ENCODE assay signal across 29 cellular contexts in the genomic region with DNA sequence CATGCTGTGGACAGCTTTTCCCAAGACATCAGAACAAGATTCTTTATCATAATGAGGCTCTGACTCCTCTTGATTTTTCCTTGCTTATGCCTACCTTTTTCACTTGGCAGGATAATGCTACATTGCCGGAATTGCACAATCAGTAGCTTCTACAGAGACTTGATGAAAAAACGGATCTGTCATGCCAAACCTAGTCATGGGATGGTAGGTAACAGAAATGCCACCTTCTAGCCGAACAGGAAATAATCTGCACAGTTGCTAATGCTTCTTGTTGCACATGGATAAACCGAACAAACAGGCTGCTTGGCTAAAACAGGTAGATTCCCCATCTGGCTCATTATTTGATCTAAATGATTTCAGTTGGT. TPM values are rescaled to one million over a fixed set of nuclear protein-coding genes. Genes with fewer than 3 reads are reported as not detected.
A peak's percentile ranks its signal among the peaks of the same experiment; 100 is the strongest.
DNase-seq lines count a peak whose midpoint lies in the region; ATAC-seq and TF ChIP-seq lines count a peak whose summit lies in the region.
"Had no signal": no experiment of that assay in that cellular context is flagged by ENCODE, and none has a peak within 500 bp of the region (broad histone marks: within the 10 kb centered on the region; RNA-seq: fewer than 3 reads in every experiment).

No MANE protein-coding gene starts in this region.

- H3K4me1 Mint-ChIP-seq in CD4-positive, alpha-beta T cell (ENCODE audit: low read depth) = peaks cover 93% of the 10 kb centered on the region
- H3K4me1 Mint-ChIP-seq in natural killer cell treated with Interleukin-12 subunit alpha and Interleukin-12 subunit beta and Interleukin-15 and Interleukin-18, amount 100 ng/mL, for 72 hours (ENCODE audit: low read depth in 2 of 2) = peaks cover 66 to 87% of the 10 kb centered on the region in 2 donors
- peaks cover 44 to 92% (median 84%) of the 10 kb centered on the region in 4 donors for H3K4me1 Mint-ChIP-seq in naive thymus-derived CD8-positive, alpha-beta T cell

- CTCF ChIA-PET in CD4-positive, alpha-beta T cell (lab: Charles Lee) = interaction anchor here (1.2 to 1.9 kb wide), 4 partner anchors 11 to 101 kb away, joined by 3 to 8 read pairs (median 4); no protein-coding TSS in a partner anchor
- CTCF ChIA-PET in OCI-LY7 (lab: Charles Lee; ENCODE audit: unreplicated experiment) = interaction anchor here (0.5 kb wide), 1 partner anchor 23 kb away, joined by 3 read pairs; no protein-coding TSS in a partner anchor

- no peak overlapping the region for H2AFZ ChIP-seq in OCI-LY7 (ENCODE audit: low read length)

- H3K4me3 Mint-ChIP-seq in CD4-positive, alpha-beta T cell = no peak overlapping the region
- H3K4me3 Mint-ChIP-seq in natural killer cell treated with Interleukin-12 subunit alpha and Interleukin-12 subunit beta and Interleukin-15 and Interleukin-18, amount 100 ng/mL, for 72 hours = peak overlapping the region; percentile 38
- peak overlapping the region in 1 of 10 donors; percentile 56 for H3K4me3 Mint-ChIP-seq in naive thymus-derived CD8-positive, alpha-beta T cell
- H3K4me3 Mint-ChIP-seq: activated naive CD4-positive, alpha-beta T cell treated with anti-CD3 and anti-CD28 coated beads, Interleukin-2, amount 10 ng/mL, durations not matched to agents 7 days and 5 days had no signal

- no peak for ATAC-seq in CD4-positive, alpha-beta T cell (ENCODE audit: poor library complexity)
- no peak for ATAC-seq in natural killer cell treated with Interleukin-12 subunit alpha and Interleukin-12 subunit beta and Interleukin-15 and Interleukin-18, amount 100 ng/mL, for 72 hours
- ATAC-seq in HG02623 (IDR thresholded peaks at IDR 0.05; ENCODE audit: unreplicated experiment) = no peak
- no peak for ATAC-seq in HG02610 (IDR thresholded peaks at IDR 0.05; ENCODE audit: unreplicated experiment)
- ATAC-seq in naive thymus-derived CD8-positive, alpha-beta T cell = no peak
- ATAC-seq: A549; activated T-cell treated with anti-CD3 and anti-CD28 coated beads, Interleukin-2, amount 50 U/mL, for 4 hours; foreskin keratinocyte; stimulated activated naive CD8-positive, alpha-beta T cell treated with anti-CD3 and anti-CD28 coated beads, Interleukin-15, Interleukin-2, amounts not matched to agents 100 U/mL and 50 U/mL, for 24 hours had no signal

- peaks cover 17% of the 10 kb centered on the region for H3K36me3 ChIP-seq in OCI-LY7 (ENCODE audit: insufficient read depth, low read length)
- H3K36me3 ChIP-seq: BE2C, MG63, spleen, tibial artery had no signal

- peak overlapping the region; percentile 63; the same call in 1 of the 2 replicates for H3K4me2 ChIP-seq in OCI-LY7 (ENCODE audit: low read length)
- H3K4me2 ChIP-seq: A549 had no signal

- H3K79me2 ChIP-seq in OCI-LY7 (ENCODE audit: insufficient read depth, low read depth, low read length) = peaks cover 99% of the 10 kb centered on the region

- H3K4me1 ChIP-seq in OCI-LY7 (ENCODE audit: insufficient read depth, low read length, poor library complexity, severe bottlenecking) = peaks cover 81% of the 10 kb centered on the region
- H3K4me1 ChIP-seq: BE2C, foreskin keratinocyte had no signal

- H3K36me3 Mint-ChIP-seq in CD4-positive, alpha-beta T cell (ENCODE audit: low read depth) = no peaks in the 10 kb centered on the region
- H3K36me3 Mint-ChIP-seq in natural killer cell treated with Interleukin-12 subunit alpha and Interleukin-12 subunit beta and Interleukin-15 and Interleukin-18, amount 100 ng/mL, for 72 hours = no peaks in the 10 kb centered on the region
- peaks cover 0 to 5% (median 0%) of the 10 kb centered on the region in 3 donors for H3K36me3 Mint-ChIP-seq in naive thymus-derived CD8-positive, alpha-beta T cell

- H3K27me3 Mint-ChIP-seq in CD4-positive, alpha-beta T cell = no peaks in the 10 kb centered on the region
- H3K27me3 Mint-ChIP-seq in natural killer cell treated with Interleukin-12 subunit alpha and Interleukin-12 subunit beta and Interleukin-15 and Interleukin-18, amount 100 ng/mL, for 72 hours = no peaks in the 10 kb centered on the region
- no peaks in the 10 kb centered on the region for H3K27me3 Mint-ChIP-seq in naive thymus-derived CD8-positive, alpha-beta T cell
- H3K27me3 Mint-ChIP-seq: activated naive CD4-positive, alpha-beta T cell treated with anti-CD3 and anti-CD28 coated beads, Interleukin-2, amount 10 ng/mL, durations not matched to agents 7 days and 5 days had no signal

- peak overlapping the region; percentile 61 for H3K27ac Mint-ChIP-seq in CD4-positive, alpha-beta T cell
- H3K27ac Mint-ChIP-seq in natural killer cell treated with Interleukin-12 subunit alpha and Interleukin-12 subunit beta and Interleukin-15 and Interleukin-18, amount 100 ng/mL, for 72 hours = peak overlapping the region; percentile 76
- peak overlapping the region in 1 of 10 donors; percentile 45 for H3K27ac Mint-ChIP-seq in naive thymus-derived CD8-positive, alpha-beta T cell
- H3K27ac Mint-ChIP-seq: activated naive CD4-positive, alpha-beta T cell treated with anti-CD3 and anti-CD28 coated beads, Interleukin-2, amount 10 ng/mL, durations not matched to agents 7 days and 5 days had no signal

- no peak overlapping the region for H3K27ac ChIP-seq in CD4-positive, alpha-beta T cell (ENCODE audit: low read depth, low read length)
- H3K27ac ChIP-seq in OCI-LY7 (ENCODE audit: low read depth, low read length, poor library complexity, severe bottlenecking) = no peak overlapping the region
- H3K27ac ChIP-seq: A549, foreskin keratinocyte, HL-60, SK-N-MC, spleen, tibial artery had no signal

- no peak for TF ChIP-seq CTCF in CD4-positive, alpha-beta T cell (IDR thresholded peaks at IDR 0.05)
- TF ChIP-seq CTCF in OCI-LY7 (conservative IDR thresholded peaks at IDR 0.05; ENCODE audit: low read length) (no peak), epithelial cell of esophagus (IDR thresholded peaks at IDR 0.05; ENCODE audit: insufficient read depth, low read depth, low read length, missing control alignments) (no peak)

- no peaks in the 10 kb centered on the region for H3K27me3 ChIP-seq in CD4-positive, alpha-beta T cell (ENCODE audit: control insufficient read depth, insufficient read depth, low read length)
- H3K27me3 ChIP-seq: BE2C, dorsolateral prefrontal cortex, foreskin keratinocyte, MG63, spleen, tibial artery had no signal

- H3K9me3 Mint-ChIP-seq in CD4-positive, alpha-beta T cell = no peaks in the 10 kb centered on the region
- no peaks in the 10 kb centered on the region for H3K9me3 Mint-ChIP-seq in natural killer cell treated with Interleukin-12 subunit alpha and Interleukin-12 subunit beta and Interleukin-15 and Interleukin-18, amount 100 ng/mL, for 72 hours
- H3K9me3 Mint-ChIP-seq in naive thymus-derived CD8-positive, alpha-beta T cell = no peaks in the 10 kb centered on the region
- H3K9me3 Mint-ChIP-seq: activated naive CD4-positive, alpha-beta T cell treated with anti-CD3 and anti-CD28 coated beads, Interleukin-2, amount 10 ng/mL, durations not matched to agents 7 days and 5 days; activated T-cell treated with anti-CD3 and anti-CD28 coated beads, Interleukin-2, amount 50 U/mL, for 4 hours had no signal

- H4K20me1 ChIP-seq in OCI-LY7 (ENCODE audit: insufficient read depth, low read length) = peaks cover 35% of the 10 kb centered on the region

- BruUV-seq in OCI-LY7 (replicated peaks; lab: Mats Ljungman, UMichigan) = no TSS peak

- H3K4me3 ChIP-seq in OCI-LY7 (ENCODE audit: low read depth, low read length, poor library complexity, severe bottlenecking) = no peak overlapping the region
- no peak overlapping the region for H3K4me3 ChIP-seq in epithelial cell of esophagus (ENCODE audit: low read length)
- H3K4me3 ChIP-seq: A549, dorsolateral prefrontal cortex, lung, MG63, SK-N-MC, spleen, tibial artery had no signal

- POLR2A ChIA-PET in CD4-positive, alpha-beta T cell (lab: Charles Lee) = interaction anchor here (2.8 kb wide), 1 partner anchor 14 kb away, joined by 19 read pairs; no protein-coding TSS in a partner anchor
- POLR2A ChIA-PET in OCI-LY7 (lab: Charles Lee) = interaction anchor here (1.0 to 4.1 kb wide), 3 partner anchors 14 to 35 kb away, joined by 3 to 33 read pairs (median 3); no protein-coding TSS in a partner anchor
- POLR2A ChIA-PET in naive thymus-derived CD8-positive, alpha-beta T cell (lab: Charles Lee) = interaction anchor here (1.4 kb wide), 1 partner anchor 17 kb away, joined by 3 read pairs; no protein-coding TSS in a partner anchor

- no peaks in the 10 kb centered on the region for H3K9me2 ChIP-seq in OCI-LY7 (ENCODE audit: insufficient read depth, low read length)

- no peak for DNase-seq in CD4-positive, alpha-beta T cell
- DNase-seq in OCI-LY7 (ENCODE audit: low spot score) = no peak
- peak; percentile 89 for DNase-seq in epithelial cell of esophagus (ENCODE audit: low read depth)
- DNase-seq in natural killer cell treated with Interleukin-12 subunit alpha and Interleukin-12 subunit beta and Interleukin-15 and Interleukin-18, amount 100 ng/mL, for 72 hours (ENCODE audit: low spot score) = no peak
- no peak for DNase-seq in COLO668 (lab: John Stamatoyannopoulos, UW; ENCODE audit: unreplicated experiment)
- no peak for DNase-seq in naive thymus-derived CD8-positive, alpha-beta T cell
- DNase-seq: activated naive CD4-positive, alpha-beta T cell treated with anti-CD3 and anti-CD28 coated beads, Interleukin-2, amount 10 ng/mL, durations not matched to agents 7 days and 5 days; activated T-cell treated with anti-CD3 and anti-CD28 coated beads, Interleukin-2, amount 50 U/mL, for 4 hours; BE2C; central memory CD4-positive, alpha-beta T cell; dorsolateral prefrontal cortex; hippocampal formation; islet precursor cell; MG63; NCI-H1417 treated with DMSO at 0.1 percent for 48 hours; NCI-H526; nucleus accumbens; RPMI8226; spleen; stimulated activated CD4-positive, alpha-beta T cell treated with anti-CD3 and anti-CD28 coated beads, Interleukin-4, amount 100 ng/mL, for 24 hours; stimulated activated naive CD8-positive, alpha-beta T cell treated with anti-CD3 and anti-CD28 coated beads, Interleukin-15, Interleukin-2, amounts not matched to agents 100 U/mL and 50 U/mL, for 24 hours; tibial artery had no signal

- intact Hi-C loops in CD4-positive, alpha-beta T cell (cut with DNase I, micrococcal nuclease) = no loop called here
- intact Hi-C loops in OCI-LY7 (cut with micrococcal nuclease; ENCODE audit: unreplicated experiment) = no loop called here

- no peaks in the 10 kb centered on the region for H3K9me3 ChIP-seq in CD4-positive, alpha-beta T cell (ENCODE audit: control insufficient read depth, low read length)
- no peaks in the 10 kb centered on the region for H3K9me3 ChIP-seq in OCI-LY7 (ENCODE audit: low read length)
- H3K9me3 ChIP-seq: A549, BE2C, MG63, spleen, tibial artery had no signal

RNA-seq across cellular contexts. Expression of gene RAPGEF1, which starts 47.3 kb away (rescaled TPM):
- total RNA-seq in CD4-positive, alpha-beta T cell = 100 to 1,000 TPM; 130 to 134 TPM
- 114 and 118 TPM in 2 replicates for total RNA-seq in OCI-LY7 (2014; rRNA removed; shearing (Covaris generic))
- 243 and 277 TPM in 2 replicates for total RNA-seq in OCI-LY7 (2022)
- 100 to 1,000 TPM; 109 to 215 TPM for total RNA-seq in natural killer cell treated with Interleukin-12 subunit alpha and Interleukin-12 subunit beta and Interleukin-15 and Interleukin-18, amount 100 ng/mL, for 72 hours
- total RNA-seq in naive thymus-derived CD8-positive, alpha-beta T cell = 10 to 100 TPM; 91.7 to 94.7 TPM
- 1 to 10 TPM; 1.6 to 9.0 (median 4.4) TPM for polyA plus RNA-seq in naive thymus-derived CD8-positive, alpha-beta T cell
